In genomic region chr4:41400296-41400695, GRCh38 we compare ENCODE assay signal across 15 cellular contexts.
"Had no signal": no experiment of that assay in that cellular context is flagged by ENCODE, and none has a peak within 500 bp of the region (broad histone marks: within the 10 kb centered on the region; RNA-seq: fewer than 3 reads in every experiment).

No MANE protein-coding gene starts in this region.

- H3K27ac ChIP-seq: adrenal gland, cardiac muscle cell, tibial nerve, uterus, WERI-Rb-1 had no signal

- H3K9me3 ChIP-seq: adrenal gland, left lung, tibial nerve, uterus had no signal

- H3K4me1 ChIP-seq: uterus had no signal

- DNase-seq: activated CD4-positive, alpha-beta T cell treated with anti-CD3 and anti-CD28 coated beads for 1 hour; activated CD4-positive, alpha-beta T cell treated with anti-CD3 and anti-CD28 coated beads, Interleukin-2, amount 50 U/mL, for 4 hours; activated gamma-delta T cell; activated T-cell treated with anti-CD3 and anti-CD28 coated beads, Interleukin-2, amount 50 U/mL, for 72 hours; adrenal gland; dorsolateral prefrontal cortex; left lung; nephron progenitor cell; nucleus accumbens; stimulated activated CD4-positive, alpha-beta T cell treated with anti-CD3 and anti-CD28 coated beads, Interleukin-2, amount 100 ng/mL, for 24 hours; stimulated activated naive CD4-positive, alpha-beta T cell treated with Interleukin-2 at 50 U/mL for 16 hours; uterus; WERI-Rb-1 had no signal

- ATAC-seq: activated T-cell treated with anti-CD3 and anti-CD28 coated beads, Interleukin-2, amount 50 U/mL, for 72 hours; left lung had no signal

- H3K4me3 ChIP-seq: adrenal gland, cardiac muscle cell, dorsolateral prefrontal cortex, left lung, tibial nerve, uterus had no signal

- H3K27me3 ChIP-seq: adrenal gland, dorsolateral prefrontal cortex, left lung, tibial nerve, uterus had no signal

- H3K36me3 ChIP-seq: adrenal gland, cardiac muscle cell, left lung, tibial nerve, uterus, WERI-Rb-1 had no signal
